2 cellular contexts compared by ENCODE assay signal in genomic region chr3:4717363-4717740, GRCh38.
TF ChIP-seq lines count a peak whose summit lies in the region.

No MANE protein-coding gene starts in this region.

TF ChIP-seq in SK-N-SH, 30 proteins besides CTCF, POLR2A, EP300 and RAD21 (continued from another document):
- TF ChIP-seq USF2 (IDR thresholded peaks at IDR 0.05; ENCODE audit: borderline replicate concordance, low read depth, low read length), result no peak

TF ChIP-seq in SK-N-SH treated with all-trans-retinoic acid at 6 μM for 48 hours, 23 proteins besides CTCF, POLR2A, EP300 and RAD21 (continued from another document):
- TF ChIP-seq CSRNP3 (CRISPR knock-in tag; IDR thresholded peaks at IDR 0.05) (no peak), ZFP30 (CRISPR knock-in tag; IDR thresholded peaks at IDR 0.05) (no peak), OSR1 (CRISPR knock-in tag; IDR thresholded peaks at IDR 0.05) (no peak), POU6F1 (CRISPR knock-in tag; IDR thresholded peaks at IDR 0.05; ENCODE audit: borderline replicate concordance, low read depth) (no peak), ZNF565 (CRISPR knock-in tag; conservative IDR thresholded peaks at IDR 0.05; ENCODE audit: low read depth) (no peak)
